8 cellular contexts compared by ENCODE assay signal in genomic region chr7:112422842-112423496, GRCh38. TPM values are rescaled to one million over a fixed set of nuclear protein-coding genes. Genes with fewer than 3 reads are reported as not detected.
DNase-seq lines count a peak whose midpoint lies in the region; ATAC-seq, FAIRE-seq and TF ChIP-seq lines count a peak whose summit lies in the region.

No MANE protein-coding gene starts in this region.

- no peak for DNase-seq in MM.1S
- DNase-seq in activated CD4-positive, alpha-beta memory T cell treated with anti-CD3 and anti-CD28 coated beads, Interleukin-2, amount 10 ng/mL, durations not matched to agents 7 days and 5 days, result peak; percentile 23
- DNase-seq in pancreas, result peak; percentile 62 to 92 (median 82)
- no peak for DNase-seq in mesenteric fat pad (ENCODE audit: low spot score)

- TF ChIP-seq EP300 in gastroesophageal sphincter (IDR thresholded peaks at IDR 0.05), result no peak

- FAIRE-seq in pancreas (lab: Jason Lieb, UNC), result no peak

- peaks cover 19% of the 10 kb centered on the region for H3K4me1 Mint-ChIP-seq in activated CD4-positive, alpha-beta memory T cell treated with anti-CD3 and anti-CD28 coated beads, Interleukin-2, amount 10 ng/mL, durations not matched to agents 7 days and 5 days

- no peaks in the 10 kb centered on the region for H3K27me3 ChIP-seq in BLaER1 treated with 17β-estradiol and CSF1 and Interleukin-3, amounts not matched to agents 10 nM and 100 nM
- no peaks in the 10 kb centered on the region for H3K27me3 ChIP-seq in MM.1S (replicated peaks; ENCODE audit: insufficient read depth, low read length)
- H3K27me3 ChIP-seq in gastroesophageal sphincter, result no peaks in the 10 kb centered on the region
- no peaks in the 10 kb centered on the region for H3K27me3 ChIP-seq in pancreas

- TF ChIP-seq POLR2A in gastroesophageal sphincter (IDR thresholded peaks at IDR 0.05), result no peak

- CTCF ChIA-PET in activated CD4-positive, alpha-beta memory T cell treated with anti-CD3 and anti-CD28 coated beads, Interleukin-2, amount 10 ng/mL, durations not matched to agents 7 days and 5 days (lab: Charles Lee), result interaction anchor here (0.6 kb wide), 1 partner anchor 29 kb away, joined by 3 read pairs; no protein-coding TSS in a partner anchor

- no peaks in the 10 kb centered on the region for H3K36me3 Mint-ChIP-seq in activated CD4-positive, alpha-beta memory T cell treated with anti-CD3 and anti-CD28 coated beads, Interleukin-2, amount 10 ng/mL, durations not matched to agents 7 days and 5 days (ENCODE audit: low read depth)

- H3K36me3 ChIP-seq in BLaER1 treated with 17β-estradiol and CSF1 and Interleukin-3, amounts not matched to agents 10 nM and 100 nM, result no peaks in the 10 kb centered on the region
- no peaks in the 10 kb centered on the region for H3K36me3 ChIP-seq in MM.1S (replicated peaks; ENCODE audit: insufficient read depth, low read length)
- H3K36me3 ChIP-seq in gastroesophageal sphincter, result no peaks in the 10 kb centered on the region
- no peaks in the 10 kb centered on the region for H3K36me3 ChIP-seq in pancreas

- no peaks in the 10 kb centered on the region for H3K9me2 ChIP-seq in MM.1S (replicated peaks; ENCODE audit: insufficient read depth, low read length)

- H3K27ac ChIP-seq in BLaER1 treated with 17β-estradiol and CSF1 and Interleukin-3, amounts not matched to agents 10 nM and 100 nM, result peak overlapping the region; percentile 15 to 97 (median 88); a peak in 20 of 22 replicates
- H3K27ac ChIP-seq in MM.1S (ENCODE audit: low read length) (no peak overlapping the region), gastroesophageal sphincter (peak overlapping the region in 3 of 4 donors; percentile 1 to 31 (median 23)), pancreas (peak overlapping the region; percentile 43 to 76 (median 60))

- POLR2A ChIA-PET in activated CD4-positive, alpha-beta memory T cell treated with anti-CD3 and anti-CD28 coated beads, Interleukin-2, amount 10 ng/mL, durations not matched to agents 7 days and 5 days (lab: Charles Lee), result interaction anchor here (3.4 kb wide), 1 partner anchor 27 kb away, joined by 13 read pairs; the partner anchor contains the start of gene IFRD1

- TF ChIP-seq CTCF in MM.1S (IDR thresholded peaks at IDR 0.05; ENCODE audit: low read length) (no peak), gastroesophageal sphincter (IDR thresholded peaks at IDR 0.05) (no peak), pancreas (IDR thresholded peaks at IDR 0.05) (no peak)

- H3K4me3 Mint-ChIP-seq in activated CD4-positive, alpha-beta memory T cell treated with anti-CD3 and anti-CD28 coated beads, Interleukin-2, amount 10 ng/mL, durations not matched to agents 7 days and 5 days, result no peak overlapping the region

- H3K4me3 ChIP-seq in BLaER1 treated with 17β-estradiol and CSF1 and Interleukin-3, amounts not matched to agents 10 nM and 100 nM, result peak overlapping the region in 7 of 10 experiments; percentile 11 to 52 (median 45); a peak in 10 of 20 replicates
- no peak overlapping the region for H3K4me3 ChIP-seq in MM.1S (ENCODE audit: low read length)
- H3K4me3 ChIP-seq in gastroesophageal sphincter, result no peak overlapping the region
- no peak overlapping the region for H3K4me3 ChIP-seq in pancreas

- H3K27me3 Mint-ChIP-seq in activated CD4-positive, alpha-beta memory T cell treated with anti-CD3 and anti-CD28 coated beads, Interleukin-2, amount 10 ng/mL, durations not matched to agents 7 days and 5 days, result peaks cover 2% of the 10 kb centered on the region

- H3K4me1 ChIP-seq in BLaER1 treated with 17β-estradiol and CSF1 and Interleukin-3, amounts not matched to agents 10 nM and 100 nM, result peaks cover 27 to 60% (median 48%) of the 10 kb centered on the region in 10 experiments
- H3K4me1 ChIP-seq in MM.1S (ENCODE audit: low read length) (peaks cover 15% of the 10 kb centered on the region), gastroesophageal sphincter (peaks cover 3 to 21% (median 10%) of the 10 kb centered on the region in 3 donors), pancreas (peaks cover 7 to 20% (median 15%) of the 10 kb centered on the region in 3 donors)

- no peaks in the 10 kb centered on the region for H3F3A ChIP-seq in MM.1S (ENCODE audit: insufficient read depth, low read length)

- peaks cover under 1 to 12% (median 4%) of the 10 kb centered on the region in 11 experiments; a peak in 14 of 22 replicates for H3K9me3 ChIP-seq in BLaER1 treated with 17β-estradiol and CSF1 and Interleukin-3, amounts not matched to agents 10 nM and 100 nM (replicated peaks in 1 of 11)
- H3K9me3 ChIP-seq in MM.1S (replicated peaks; ENCODE audit: insufficient read depth, low read length) (no peaks in the 10 kb centered on the region), gastroesophageal sphincter (no peaks in the 10 kb centered on the region), pancreas (no peaks in the 10 kb centered on the region)

- no peaks in the 10 kb centered on the region for H4K20me1 ChIP-seq in BLaER1 treated with 17β-estradiol and CSF1 and Interleukin-3, amounts not matched to agents 10 nM and 100 nM
- H4K20me1 ChIP-seq in MM.1S (ENCODE audit: insufficient read depth, low read length), result no peaks in the 10 kb centered on the region

- no peaks in the 10 kb centered on the region for H3K79me2 ChIP-seq in MM.1S (ENCODE audit: low read length)

- H3K9me3 Mint-ChIP-seq in activated CD4-positive, alpha-beta memory T cell treated with anti-CD3 and anti-CD28 coated beads, Interleukin-2, amount 10 ng/mL, durations not matched to agents 7 days and 5 days, result no peaks in the 10 kb centered on the region

- ATAC-seq in GM19043 (IDR thresholded peaks at IDR 0.05; ENCODE audit: low read depth, unreplicated experiment) (peak; percentile 69), gastroesophageal sphincter (peak; percentile 86), pancreas (peak; percentile 94 to 97 (median 97)), GM18867 (IDR thresholded peaks at IDR 0.05; ENCODE audit: unreplicated experiment) (no peak)

- intact Hi-C loops in pancreas (cut with DNase I), result no loop called here

- 0 out of 2 replicates have a peak overlapping the region, but pooled peaks have one; percentile 6 for H2AFZ ChIP-seq in MM.1S (ENCODE audit: low read length)

- peak overlapping the region; percentile 71 to 91 (median 83) for H3K4me2 ChIP-seq in BLaER1 treated with 17β-estradiol and CSF1 and Interleukin-3, amounts not matched to agents 10 nM and 100 nM
- no peak overlapping the region for H3K4me2 ChIP-seq in MM.1S (ENCODE audit: low read depth, low read length)

- 67 to 95% methylated on average over 3 to 6 of the region's 6 CpGs for WGBS in gastroesophageal sphincter (ENCODE audit: low coverage in 1 of 2), 2 donors
- 18 to 22% methylated on average over 6 of the region's 6 CpGs for WGBS in pancreas, 2 donors

- peak overlapping the region in 9 of 11 experiments; percentile 50 to 85 (median 73); a peak in 19 of 22 replicates for H3K9ac ChIP-seq in BLaER1 treated with 17β-estradiol and CSF1 and Interleukin-3, amounts not matched to agents 10 nM and 100 nM
- H3K9ac ChIP-seq in MM.1S (ENCODE audit: low read length), result no peak overlapping the region

- H3K27ac Mint-ChIP-seq in activated CD4-positive, alpha-beta memory T cell treated with anti-CD3 and anti-CD28 coated beads, Interleukin-2, amount 10 ng/mL, durations not matched to agents 7 days and 5 days, result no peak overlapping the region

RNA-seq across cellular contexts. Expression of gene IFRD1, which starts 27.3 kb away (rescaled TPM):
- total RNA-seq in activated CD4-positive, alpha-beta memory T cell treated with anti-CD3 and anti-CD28 coated beads, Interleukin-2, amount 10 ng/mL, durations not matched to agents 7 days and 5 days, result 10 to 100 TPM; 33.4 to 36.1 TPM
- total RNA-seq in gastroesophageal sphincter, result 10 to 100 TPM; 36.8 to 78.3 (median 56.5) TPM
- 100 to 1,000 TPM in 2 of 6 donors, 10 to 100 TPM in 4; 44.7 to 141 (median 72.6) TPM for total RNA-seq in pancreas
- 100 to 1,000 TPM in 1 of 2 donors, 10 to 100 TPM in 1; 45.3 to 102 TPM for polyA plus RNA-seq in pancreas
- 82.6 TPM for total RNA-seq in mesenteric fat pad

RNA-seq across cellular contexts. Expression of gene LSMEM1, which starts 57.8 kb away (rescaled TPM):
- total RNA-seq in activated CD4-positive, alpha-beta memory T cell treated with anti-CD3 and anti-CD28 coated beads, Interleukin-2, amount 10 ng/mL, durations not matched to agents 7 days and 5 days, result 1 to 10 TPM; 1.0 to 1.2 TPM
- 1 to 10 TPM; 1.3 to 9.5 (median 4.3) TPM for total RNA-seq in gastroesophageal sphincter
- total RNA-seq in pancreas, result 1 to 10 TPM in 5 of 6 donors, under 1 TPM in 1; 0.88 to 6.4 (median 2.1) TPM
- 1 to 10 TPM; 7.0 to 8.1 TPM for polyA plus RNA-seq in pancreas
- total RNA-seq in mesenteric fat pad, result 2.4 TPM

Comparison
In these comparisons a context has a peak if more than half of its experiments do, and no peak if none do; other contexts are left out.
1. H3K4me3 ChIP-seq: peak in BLaER1 treated with 17β-estradiol and CSF1 and Interleukin-3, amounts not matched to agents 10 nM and 100 nM (7 of 10); none in MM.1S (single experiment), gastroesophageal sphincter (0 of 2) and pancreas (0 of 4).
2. DNase-seq: peak in activated CD4-positive, alpha-beta memory T cell treated with anti-CD3 and anti-CD28 coated beads, Interleukin-2, amount 10 ng/mL, durations not matched to agents 7 days and 5 days (single experiment) and pancreas (6 of 6); none in MM.1S (single experiment) and mesenteric fat pad (single experiment).